In genomic region chr1:163928080-163928479, GRCh38 we compare ENCODE assay signal across 19 cellular contexts.
DNase-seq lines count a peak whose midpoint lies in the region; ATAC-seq and TF ChIP-seq lines count a peak whose summit lies in the region.
"Had no signal": no experiment of that assay in that cellular context is flagged by ENCODE, and none has a peak within 500 bp of the region (broad histone marks: within the 10 kb centered on the region; RNA-seq: fewer than 3 reads in every experiment).

No MANE protein-coding gene starts in this region.

- CTCF ChIA-PET in WTC11 (lab: Charles Lee) = no interaction called here

- POLR2A ChIA-PET in WTC11 (lab: Charles Lee) = no interaction called here

- TF ChIP-seq CTCF in WTC11 (IDR thresholded peaks at IDR 0.05) = no peak
- TF ChIP-seq CTCF in nephron progenitor cell (IDR thresholded peaks at IDR 0.05) = no peak
- no peak for TF ChIP-seq CTCF in mesothelial cell of epicardium (IDR thresholded peaks at IDR 0.05; ENCODE audit: unreplicated experiment)

- peaks cover 40% of the 10 kb centered on the region for H3K4me1 Mint-ChIP-seq in WTC11
- no peaks in the 10 kb centered on the region for H3K4me1 Mint-ChIP-seq in nephron progenitor cell
- peaks cover 13% of the 10 kb centered on the region for H3K4me1 Mint-ChIP-seq in mesothelial cell of epicardium
- H3K4me1 Mint-ChIP-seq: activated naive CD8-positive, alpha-beta T cell treated with anti-CD3 and anti-CD28 coated beads, Interleukin-2, amount 50 U/mL, for 24 hours had no signal

- H3K9me3 Mint-ChIP-seq in WTC11 = peaks cover 23% of the 10 kb centered on the region
- H3K9me3 Mint-ChIP-seq in nephron progenitor cell = no peaks in the 10 kb centered on the region
- H3K9me3 Mint-ChIP-seq in mesothelial cell of epicardium = peaks cover 10% of the 10 kb centered on the region

- H3K4me3 Mint-ChIP-seq in WTC11 = no peak overlapping the region
- no peak overlapping the region for H3K4me3 Mint-ChIP-seq in nephron progenitor cell
- no peak overlapping the region for H3K4me3 Mint-ChIP-seq in mesothelial cell of epicardium
- H3K4me3 Mint-ChIP-seq: activated naive CD8-positive, alpha-beta T cell treated with anti-CD3 and anti-CD28 coated beads, Interleukin-2, amount 50 U/mL, for 24 hours had no signal

- peaks cover 7% of the 10 kb centered on the region for H3K36me3 Mint-ChIP-seq in WTC11
- H3K36me3 Mint-ChIP-seq in nephron progenitor cell (ENCODE audit: low read depth) = no peaks in the 10 kb centered on the region
- H3K36me3 Mint-ChIP-seq in mesothelial cell of epicardium = no peaks in the 10 kb centered on the region

- H3K27me3 Mint-ChIP-seq in WTC11 (ENCODE audit: low read depth) (no peaks in the 10 kb centered on the region), nephron progenitor cell (ENCODE audit: low read depth, poor library complexity) (peaks cover 6% of the 10 kb centered on the region), mesothelial cell of epicardium (ENCODE audit: low read depth) (no peaks in the 10 kb centered on the region)
- H3K27me3 Mint-ChIP-seq: activated naive CD8-positive, alpha-beta T cell treated with anti-CD3 and anti-CD28 coated beads, Interleukin-2, amount 50 U/mL, for 24 hours had no signal

- DNase-seq in NCI-H2107 treated with DMSO at 0.1 percent for 48 hours (lab: John Stamatoyannopoulos, UW; ENCODE audit: unreplicated experiment) (peak; percentile 32), NCI-H2107 (lab: John Stamatoyannopoulos, UW) (no peak), NCI-H146 (lab: John Stamatoyannopoulos, UW) (peak; percentile 73), WTC11 (ENCODE audit: low spot score) (no peak), nephron progenitor cell (no peak), DMS 273 (lab: John Stamatoyannopoulos, UW; ENCODE audit: unreplicated experiment) (no peak), mesothelial cell of epicardium (ENCODE audit: low spot score in 2 of 2, unreplicated experiment in 2 of 2) (no peak)
- DNase-seq: 8988T; activated CD4-positive, alpha-beta T cell treated with anti-CD3 and anti-CD28 coated beads, Interleukin-2, amount 50 U/mL, for 1 hour; activated CD8-positive, alpha-beta memory T cell treated with anti-CD3 and anti-CD28 coated beads, Interleukin-2, amount 50 U/mL, for 4 hours; activated naive CD8-positive, alpha-beta T cell treated with anti-CD3 and anti-CD28 coated beads, Interleukin-2, amount 50 U/mL, for 24 hours; BE2C; brain microvascular endothelial cell; H7; mammary epithelial cell; NCI-H446; stimulated activated CD4-positive, alpha-beta T cell treated with anti-CD3 and anti-CD28 coated beads, Interleukin-4, amount 100 ng/mL, for 4 hours; substantia nigra had no signal

- no peak; the same call in 1 of the 2 replicates for ATAC-seq in WTC11
- ATAC-seq in HG03342 (IDR thresholded peaks at IDR 0.05; ENCODE audit: unreplicated experiment) = no peak
- ATAC-seq: activated naive CD8-positive, alpha-beta T cell treated with anti-CD3 and anti-CD28 coated beads, Interleukin-2, amount 50 U/mL, for 24 hours had no signal

- H3K27ac Mint-ChIP-seq in WTC11 = peak overlapping the region; percentile 33
- peak overlapping the region; percentile 18 for H3K27ac Mint-ChIP-seq in nephron progenitor cell
- no peak overlapping the region for H3K27ac Mint-ChIP-seq in mesothelial cell of epicardium
- H3K27ac Mint-ChIP-seq: activated naive CD8-positive, alpha-beta T cell treated with anti-CD3 and anti-CD28 coated beads, Interleukin-2, amount 50 U/mL, for 24 hours had no signal

TF ChIP-seq in WTC11, 78 proteins besides CTCF, POLR2A, EP300 and RAD21:
- TF ChIP-seq CREB1 (CRISPR knock-in tag; IDR thresholded peaks at IDR 0.05) (no peak), ATF2 (CRISPR knock-in tag; IDR thresholded peaks at IDR 0.05; ENCODE audit: borderline replicate concordance, low read depth) (no peak), NFYB (CRISPR knock-in tag; conservative IDR thresholded peaks at IDR 0.05; ENCODE audit: low read depth) (no peak), ZNF281 (CRISPR knock-in tag; IDR thresholded peaks at IDR 0.05) (no peak), PRDM15 (CRISPR knock-in tag; IDR thresholded peaks at IDR 0.05) (no peak), ESRRA (CRISPR knock-in tag; IDR thresholded peaks at IDR 0.05; ENCODE audit: borderline replicate concordance) (no peak), ZNF671 (CRISPR knock-in tag; IDR thresholded peaks at IDR 0.05) (no peak)
- TF ChIP-seq, protein P1, sequence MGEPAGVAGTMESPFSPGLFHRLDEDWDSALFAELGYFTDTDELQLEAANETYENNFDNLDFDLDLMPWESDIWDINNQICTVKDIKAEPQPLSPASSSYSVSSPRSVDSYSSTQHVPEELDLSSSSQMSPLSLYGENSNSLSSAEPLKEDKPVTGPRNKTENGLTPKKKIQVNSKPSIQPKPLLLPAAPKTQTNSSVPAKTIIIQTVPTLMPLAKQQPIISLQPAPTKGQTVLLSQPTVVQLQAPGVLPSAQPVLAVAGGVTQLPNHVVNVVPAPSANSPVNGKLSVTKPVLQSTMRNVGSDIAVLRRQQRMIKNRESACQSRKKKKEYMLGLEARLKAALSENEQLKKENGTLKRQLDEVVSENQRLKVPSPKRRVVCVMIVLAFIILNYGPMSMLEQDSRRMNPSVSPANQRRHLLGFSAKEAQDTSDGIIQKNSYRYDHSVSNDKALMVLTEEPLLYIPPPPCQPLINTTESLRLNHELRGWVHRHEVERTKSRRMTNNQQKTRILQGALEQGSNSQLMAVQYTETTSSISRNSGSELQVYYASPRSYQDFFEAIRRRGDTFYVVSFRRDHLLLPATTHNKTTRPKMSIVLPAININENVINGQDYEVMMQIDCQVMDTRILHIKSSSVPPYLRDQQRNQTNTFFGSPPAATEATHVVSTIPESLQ (CRISPR knock-in tag; IDR thresholded peaks at IDR 0.05) = no peak

Comparison
In these comparisons a context has a peak if more than half of its experiments do, and no peak if none do; other contexts are left out.
1. DNase-seq: peak in NCI-H2107 treated with DMSO at 0.1 percent for 48 hours (single experiment) and NCI-H146 (single experiment); none in NCI-H2107 (single experiment), WTC11 (single experiment), nephron progenitor cell (single experiment), DMS 273 (single experiment) and mesothelial cell of epicardium (0 of 2).